10 cellular contexts compared by ENCODE assay signal in genomic region chr7:36742911-36743775, GRCh38. TPM values are rescaled to one million over a fixed set of nuclear protein-coding genes. Genes with fewer than 3 reads are reported as not detected.
DNase-seq lines count a peak whose midpoint lies in the region; ATAC-seq and TF ChIP-seq lines count a peak whose summit lies in the region.
"Had no signal": no experiment of that assay in that cellular context is flagged by ENCODE, and none has a peak within 500 bp of the region (broad histone marks: within the 10 kb centered on the region; RNA-seq: fewer than 3 reads in every experiment).

No MANE protein-coding gene starts in this region.

- no peaks in the 10 kb centered on the region for H4K20me1 ChIP-seq in hepatocyte (ENCODE audit: insufficient read depth, poor library complexity, severe bottlenecking)

- no peaks in the 10 kb centered on the region for H3K36me3 Mint-ChIP-seq in activated naive CD4-positive, alpha-beta T cell treated with anti-CD3 and anti-CD28 coated beads, Interleukin-2, amount 50 U/mL, for 72 hours

- H3K4me1 ChIP-seq in esophagus muscularis mucosa, result no peaks in the 10 kb centered on the region
- H3K4me1 ChIP-seq in hepatocyte (ENCODE audit: insufficient read depth), result peaks cover 14% of the 10 kb centered on the region

- H3K27me3 ChIP-seq in esophagus muscularis mucosa (no peaks in the 10 kb centered on the region), hepatocyte (no peaks in the 10 kb centered on the region)

- no peak overlapping the region for H3K27ac ChIP-seq in esophagus muscularis mucosa (replicated peaks in 1 of 4)
- H3K27ac ChIP-seq in hepatocyte, result no peak overlapping the region

- no peak overlapping the region for H2AFZ ChIP-seq in hepatocyte

- 78% methylated on average over 6 of the region's 6 CpGs for WGBS in esophagus muscularis mucosa
- 93% methylated on average over 6 of the region's 6 CpGs for WGBS in hepatocyte (ENCODE audit: low lambda C conversion rate, missing lambda C conversion rate)

- H3K79me2 ChIP-seq in hepatocyte, result no peaks in the 10 kb centered on the region

- H3K9me2 ChIP-seq in hepatocyte (replicated peaks; ENCODE audit: insufficient read depth), result no peaks in the 10 kb centered on the region

- intact Hi-C loops in esophagus muscularis mucosa (cut with DNase I), result no loop called here

- no peak for TF ChIP-seq EP300 in esophagus muscularis mucosa (IDR thresholded peaks at IDR 0.05)

- no peak for TF ChIP-seq POLR2A in esophagus muscularis mucosa (IDR thresholded peaks at IDR 0.05; ENCODE audit: low read depth)

- H3K9me3 ChIP-seq in esophagus muscularis mucosa, result no peaks in the 10 kb centered on the region
- H3K9me3 ChIP-seq in hepatocyte (ENCODE audit: low read depth), result no peaks in the 10 kb centered on the region

- H3K4me2 ChIP-seq in hepatocyte, result no peak overlapping the region

- DNase-seq in AML-193 (lab: John Stamatoyannopoulos, UW), result peak; percentile 55 to 57
- DNase-seq in esophagus muscularis mucosa (ENCODE audit: extremely low spot score), result peak; percentile 4
- no peak for DNase-seq in activated naive CD4-positive, alpha-beta T cell treated with anti-CD3 and anti-CD28 coated beads, Interleukin-2, amount 50 U/mL, for 72 hours (ENCODE audit: low spot score in 2 of 2)
- DNase-seq in iPS-NIHi11 (ENCODE audit: low spot score), result no peak
- no peak for DNase-seq in hepatocyte (ENCODE audit: low spot score)
- no peak for DNase-seq in inferior parietal cortex (ENCODE audit: extremely low spot score)
- DNase-seq: stimulated activated CD4-positive, alpha-beta T cell treated with anti-CD3 and anti-CD28 coated beads, Interleukin-12 subunit alpha, Interleukin-12 subunit beta, amount 100 ng/mL, for 4 hours; stimulated activated naive CD8-positive, alpha-beta T cell treated with anti-CD3 and anti-CD28 coated beads, Interleukin-15, Interleukin-2, amounts not matched to agents 100 U/mL and 50 U/mL, for 24 hours had no signal

- ATAC-seq in GM21381 (IDR thresholded peaks at IDR 0.05; ENCODE audit: unreplicated experiment) (peak; percentile 57), HG03442 (IDR thresholded peaks at IDR 0.05; ENCODE audit: unreplicated experiment) (peak; percentile 69)
- no peak for ATAC-seq in activated naive CD4-positive, alpha-beta T cell treated with anti-CD3 and anti-CD28 coated beads, Interleukin-2, amount 50 U/mL, for 72 hours
- ATAC-seq: stimulated activated naive CD8-positive, alpha-beta T cell treated with anti-CD3 and anti-CD28 coated beads, Interleukin-15, Interleukin-2, amounts not matched to agents 100 U/mL and 50 U/mL, for 24 hours had no signal

- no peak for TF ChIP-seq CTCF in esophagus muscularis mucosa (IDR thresholded peaks at IDR 0.05)
- TF ChIP-seq CTCF in hepatocyte (IDR thresholded peaks at IDR 0.05; ENCODE audit: poor library complexity), result no peak

- H3K36me3 ChIP-seq in esophagus muscularis mucosa, result no peaks in the 10 kb centered on the region
- H3K36me3 ChIP-seq in hepatocyte (replicated peaks; ENCODE audit: insufficient read depth, low read depth), result no peaks in the 10 kb centered on the region

- no peaks in the 10 kb centered on the region for H3K9me3 Mint-ChIP-seq in activated naive CD4-positive, alpha-beta T cell treated with anti-CD3 and anti-CD28 coated beads, Interleukin-2, amount 50 U/mL, for 72 hours

- no peak overlapping the region for H3K4me3 ChIP-seq in esophagus muscularis mucosa
- no peak overlapping the region for H3K4me3 ChIP-seq in hepatocyte

- H3K27ac Mint-ChIP-seq in activated naive CD4-positive, alpha-beta T cell treated with anti-CD3 and anti-CD28 coated beads, Interleukin-2, amount 50 U/mL, for 72 hours, result no peak overlapping the region

RNA-seq across cellular contexts. Expression of gene AOAH, which starts 18.8 kb away (rescaled TPM):
- 10 to 100 TPM in 1 of 4 donors, 1 to 10 TPM in 3; 2.0 to 16.1 (median 4.5) TPM for total RNA-seq in esophagus muscularis mucosa
- total RNA-seq in activated naive CD4-positive, alpha-beta T cell treated with anti-CD3 and anti-CD28 coated beads, Interleukin-2, amount 50 U/mL, for 72 hours, result 1 to 10 TPM; 5.2 to 6.0 TPM
- total RNA-seq in hepatocyte, result 2.4 and 5.4 TPM in 2 replicates
- polyA plus RNA-seq in hepatocyte, result 3.9 and 4.8 TPM in 2 replicates

Comparison
In these comparisons a context has a peak if more than half of its experiments do, and no peak if none do; other contexts are left out.
1. DNase-seq: peak in AML-193 (2 of 2) and esophagus muscularis mucosa (single experiment); none in activated naive CD4-positive, alpha-beta T cell treated with anti-CD3 and anti-CD28 coated beads, Interleukin-2, amount 50 U/mL, for 72 hours (0 of 2), iPS-NIHi11 (single experiment), hepatocyte (single experiment) and inferior parietal cortex (single experiment).
2. ATAC-seq: peak in GM21381 (single experiment) and HG03442 (single experiment); none in activated naive CD4-positive, alpha-beta T cell treated with anti-CD3 and anti-CD28 coated beads, Interleukin-2, amount 50 U/mL, for 72 hours (0 of 2).